22 cellular contexts compared by ENCODE assay signal in the genomic region with DNA sequence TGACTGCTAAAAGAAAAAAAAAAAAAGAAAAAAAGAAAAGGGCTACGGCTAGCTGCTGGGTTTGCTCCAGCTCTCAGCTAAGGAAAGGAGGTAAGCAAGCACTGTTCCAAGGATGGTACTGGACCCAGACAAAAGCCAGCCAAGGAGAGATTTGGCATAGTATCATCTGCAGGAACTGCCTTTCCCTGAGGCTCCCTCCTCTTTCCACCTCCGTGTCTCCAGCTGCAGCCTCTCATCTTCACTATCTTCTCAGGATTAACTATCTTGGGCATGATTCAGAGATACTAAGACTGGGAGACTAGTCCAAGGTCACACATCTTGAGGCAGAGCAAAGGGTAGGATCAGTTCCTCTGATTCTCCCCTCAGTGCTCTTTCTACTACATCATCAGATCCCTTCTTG. TPM values are rescaled to one million over a fixed set of nuclear protein-coding genes. Genes with fewer than 3 reads are reported as not detected.
A peak's percentile ranks its signal among the peaks of the same experiment; 100 is the strongest.
DNase-seq lines count a peak whose midpoint lies in the region; ATAC-seq, FAIRE-seq and TF ChIP-seq lines count a peak whose summit lies in the region.
"Had no signal": no experiment of that assay in that cellular context is flagged by ENCODE, and none has a peak within 500 bp of the region (broad histone marks: within the 10 kb centered on the region; RNA-seq: fewer than 3 reads in every experiment).

No MANE protein-coding gene starts in this region.

- no peaks in the 10 kb centered on the region for H3K27me3 Mint-ChIP-seq in astrocyte (ENCODE audit: low read depth, unreplicated experiment)

- H3K27me3 ChIP-seq in astrocyte (ENCODE audit: insufficient read depth, low read length), result no peaks in the 10 kb centered on the region
- H3K27me3 ChIP-seq in stomach smooth muscle (ENCODE audit: control insufficient read depth in 1 of 2, insufficient read depth in 2 of 2, low read length in 2 of 2), result no peaks in the 10 kb centered on the region
- H3K27me3 ChIP-seq: SJCRH30, tibial artery had no signal

- peaks cover 96% of the 10 kb centered on the region for H3K79me2 ChIP-seq in astrocyte (ENCODE audit: insufficient read depth, low read length)

- no peak overlapping the region for H3K9ac ChIP-seq in astrocyte (ENCODE audit: low read length)
- peak overlapping the region in 1 of 2 donors; percentile 18 for H3K9ac ChIP-seq in stomach smooth muscle (ENCODE audit: low read length in 2 of 2)

- ATAC-seq in GM21390 (IDR thresholded peaks at IDR 0.05; ENCODE audit: unreplicated experiment), result no peak
- no peak for ATAC-seq in GM21717 (IDR thresholded peaks at IDR 0.05; ENCODE audit: unreplicated experiment)
- ATAC-seq in GM18502 (IDR thresholded peaks at IDR 0.05; ENCODE audit: poor library complexity, unreplicated experiment), result no peak
- ATAC-seq: left lobe of liver; naive thymus-derived CD8-positive, alpha-beta T cell had no signal

- peaks cover 41% of the 10 kb centered on the region for H3K4me1 Mint-ChIP-seq in astrocyte (ENCODE audit: low read depth, unreplicated experiment)

- peak; percentile 29 for FAIRE-seq in astrocyte (lab: Jason Lieb, UNC)
- FAIRE-seq: colon had no signal

- H3K4me1 ChIP-seq in astrocyte (ENCODE audit: insufficient read depth, low read length), result peaks cover 11% of the 10 kb centered on the region
- peaks cover 27% of the 10 kb centered on the region for H3K4me1 ChIP-seq in stomach smooth muscle (ENCODE audit: control insufficient read depth, insufficient read depth, low read length)

- no peaks in the 10 kb centered on the region for H3K9me3 Mint-ChIP-seq in astrocyte (ENCODE audit: unreplicated experiment)
- H3K9me3 Mint-ChIP-seq: activated naive CD8-positive, alpha-beta T cell treated with anti-CD3 and anti-CD28 coated beads, Interleukin-2, amount 10 ng/mL, durations not matched to agents 7 days and 5 days; naive thymus-derived CD8-positive, alpha-beta T cell had no signal

- peaks cover 40% of the 10 kb centered on the region for H4K20me1 ChIP-seq in astrocyte (ENCODE audit: insufficient read depth, low read length)

- peak overlapping the region; percentile 58 for H3K4me2 ChIP-seq in astrocyte (ENCODE audit: low read length)

- H3K4me3 Mint-ChIP-seq in astrocyte (ENCODE audit: unreplicated experiment), result no peak overlapping the region
- H3K4me3 Mint-ChIP-seq: activated naive CD8-positive, alpha-beta T cell treated with anti-CD3 and anti-CD28 coated beads, Interleukin-2, amount 10 ng/mL, durations not matched to agents 7 days and 5 days; B cell; naive thymus-derived CD8-positive, alpha-beta T cell had no signal

- no peak overlapping the region for H3K27ac Mint-ChIP-seq in astrocyte (ENCODE audit: unreplicated experiment)
- H3K27ac Mint-ChIP-seq: activated naive CD8-positive, alpha-beta T cell treated with anti-CD3 and anti-CD28 coated beads, Interleukin-2, amount 10 ng/mL, durations not matched to agents 7 days and 5 days; B cell; naive thymus-derived CD8-positive, alpha-beta T cell had no signal

- DNase-seq in EL, result peak; percentile 59
- DNase-seq in astrocyte (ENCODE audit: low read depth), result no peak
- peak; percentile 47 for DNase-seq in iris pigment epithelial cell (ENCODE audit: low read depth)
- DNase-seq in activated naive CD4-positive, alpha-beta T cell treated with anti-CD3 and anti-CD28 coated beads, Interleukin-2, amount 50 U/mL, for 16 hours, result no peak
- DNase-seq: activated CD4-positive, alpha-beta T cell treated with anti-CD3 and anti-CD28 coated beads for 48 hours; activated naive CD8-positive, alpha-beta T cell treated with anti-CD3 and anti-CD28 coated beads, Interleukin-2, amount 10 ng/mL, durations not matched to agents 7 days and 5 days; activated T-cell treated with anti-CD3 and anti-CD28 coated beads, Interleukin-2, amount 50 U/mL, for 1 hour; DMS 273 treated with DMSO at 0.1 percent for 48 hours; hypothalamus; naive thymus-derived CD8-positive, alpha-beta T cell; NCI-H1105; SJCRH30; T1000; tibial artery had no signal

- H3K27ac ChIP-seq in astrocyte (ENCODE audit: low read depth, low read length) (no peak overlapping the region), stomach smooth muscle (ENCODE audit: low read length) (peak overlapping the region; percentile 49)
- H3K27ac ChIP-seq: epithelial cell of prostate, SJCRH30 had no signal

- no peaks in the 10 kb centered on the region for H3K36me3 ChIP-seq in astrocyte (ENCODE audit: insufficient read depth, low read length)
- no peaks in the 10 kb centered on the region for H3K36me3 ChIP-seq in stomach smooth muscle (ENCODE audit: control insufficient read depth in 2 of 2, insufficient read depth in 2 of 2, low read length in 2 of 2)
- H3K36me3 ChIP-seq: SJCRH30, tibial artery had no signal

- no peak overlapping the region for H2AFZ ChIP-seq in astrocyte (ENCODE audit: low read depth, low read length)

- H3K9me3 ChIP-seq in astrocyte (ENCODE audit: insufficient read depth, low read depth, low read length) (no peaks in the 10 kb centered on the region), stomach smooth muscle (ENCODE audit: control insufficient read depth in 2 of 2, low read length in 2 of 2) (no peaks in the 10 kb centered on the region)
- H3K9me3 ChIP-seq: SJCRH30, tibial artery had no signal

- TF ChIP-seq CTCF in astrocyte (IDR thresholded peaks at IDR 0.05; ENCODE audit: insufficient read depth, low read depth, low read length), result no peak

- H3K36me3 Mint-ChIP-seq in astrocyte (ENCODE audit: low read depth, unreplicated experiment), result no peaks in the 10 kb centered on the region
- H3K36me3 Mint-ChIP-seq: activated naive CD8-positive, alpha-beta T cell treated with anti-CD3 and anti-CD28 coated beads, Interleukin-2, amount 10 ng/mL, durations not matched to agents 7 days and 5 days; naive thymus-derived CD8-positive, alpha-beta T cell had no signal

- no peak overlapping the region for H3K4me3 ChIP-seq in astrocyte (ENCODE audit: insufficient read depth, low read depth, low read length)
- H3K4me3 ChIP-seq in stomach smooth muscle (ENCODE audit: low read length in 2 of 2), result peak overlapping the region; percentile 15 to 64
- H3K4me3 ChIP-seq: SJCRH30, tibial artery had no signal

RNA-seq across cellular contexts. Expression of gene KITLG, which starts 6.0 kb away (rescaled TPM):
- total RNA-seq in astrocyte, result 15.9 and 21.7 TPM in 2 replicates
- total RNA-seq: B cell had no signal

Comparison
In these comparisons a context has a peak if more than half of its experiments do, and no peak if none do; other contexts are left out.
1. DNase-seq: peak in EL (single experiment) and iris pigment epithelial cell (single experiment); none in astrocyte (single experiment) and activated naive CD4-positive, alpha-beta T cell treated with anti-CD3 and anti-CD28 coated beads, Interleukin-2, amount 50 U/mL, for 16 hours (single experiment).